In the genomic region with DNA sequence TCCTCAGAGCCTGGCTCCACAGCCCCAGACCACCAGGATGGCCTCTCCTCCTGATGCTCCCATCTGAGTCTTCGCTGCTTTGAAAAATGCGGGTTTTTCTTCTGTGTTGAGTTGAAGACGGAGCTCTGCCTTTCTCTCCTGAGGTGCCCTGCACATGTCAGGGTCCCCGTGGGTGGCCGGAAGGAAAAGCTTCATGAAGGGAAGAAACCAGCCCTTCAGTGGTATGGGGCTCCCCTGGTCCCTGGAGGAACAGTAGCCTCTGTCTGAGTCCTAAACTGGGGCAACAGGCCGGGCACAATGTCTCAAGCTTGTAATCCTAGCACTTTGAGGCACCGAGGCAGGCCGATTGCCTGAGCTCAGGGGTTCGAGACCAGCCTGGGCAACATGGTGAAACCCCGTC, we compare ENCODE assay signal across 21 cellular contexts. TPM values are rescaled to one million over a fixed set of nuclear protein-coding genes. Genes with fewer than 3 reads are reported as not detected.
DNase-seq lines count a peak whose midpoint lies in the region; ATAC-seq and TF ChIP-seq lines count a peak whose summit lies in the region.
"Had no signal": no experiment of that assay in that cellular context is flagged by ENCODE, and none has a peak within 500 bp of the region (broad histone marks: within the 10 kb centered on the region; RNA-seq: fewer than 3 reads in every experiment).

No MANE protein-coding gene starts in this region.

- intact Hi-C loops in natural killer cell (cut with micrococcal nuclease) (no loop called here), cardiac septum (cut with DNase I) (no loop called here)

- peak overlapping the region; percentile 96; the same call in 1 of the 2 replicates for H3K9ac ChIP-seq in OCI-LY3 (ENCODE audit: low read length)
- H3K9ac ChIP-seq: parathyroid adenoma had no signal

- H3K27ac ChIP-seq in OCI-LY3 (ENCODE audit: low read length) = peak overlapping the region; percentile 100
- H3K27ac ChIP-seq: gastroesophageal sphincter, parathyroid adenoma, testis had no signal

- peak overlapping the region; percentile 90 for H3K4me3 Mint-ChIP-seq in natural killer cell treated with Interleukin-12 subunit alpha and Interleukin-12 subunit beta and Interleukin-15 and Interleukin-18, amount 100 ng/mL, for 72 hours
- no peak overlapping the region for H3K4me3 Mint-ChIP-seq in natural killer cell
- peak overlapping the region; percentile 71 for H3K4me3 Mint-ChIP-seq in activated naive CD8-positive, alpha-beta T cell treated with anti-CD3 and anti-CD28 coated beads, Interleukin-2, amount 50 U/mL, for 24 hours
- no peak overlapping the region for H3K4me3 Mint-ChIP-seq in stimulated activated naive B cell treated with anti-CD40 and anti-IgM and Interleukin-4, amounts not matched to agents 10 μg/mL and 1 μg/mL and 100 μg/mL, for 72 hours
- H3K4me3 Mint-ChIP-seq: brain had no signal

- no peaks in the 10 kb centered on the region for H3K36me3 ChIP-seq in OCI-LY3 (replicated peaks; ENCODE audit: low read depth, low read length)
- H3K36me3 ChIP-seq: gastroesophageal sphincter had no signal

- ATAC-seq in natural killer cell treated with Interleukin-12 subunit alpha and Interleukin-12 subunit beta and Interleukin-15 and Interleukin-18, amount 100 ng/mL, for 72 hours = no peak
- ATAC-seq in natural killer cell (no peak), GM21737 (IDR thresholded peaks at IDR 0.05; ENCODE audit: unreplicated experiment) (no peak)
- ATAC-seq in activated naive CD8-positive, alpha-beta T cell treated with anti-CD3 and anti-CD28 coated beads, Interleukin-2, amount 50 U/mL, for 24 hours = no peak
- ATAC-seq in stimulated activated naive B cell treated with anti-CD40 and anti-IgM and Interleukin-4, amounts not matched to agents 10 μg/mL and 1 μg/mL and 100 μg/mL, for 72 hours (replicated peaks) = no peak
- ATAC-seq: gastroesophageal sphincter, left colon had no signal

- DNase-seq in natural killer cell treated with Interleukin-12 subunit alpha and Interleukin-12 subunit beta and Interleukin-15 and Interleukin-18, amount 100 ng/mL, for 72 hours (ENCODE audit: low spot score) = no peak
- DNase-seq in natural killer cell (no peak), SKM-1 treated with dmso at 0.1 percent for 144 hours (lab: John Stamatoyannopoulos, UW; ENCODE audit: unreplicated experiment) (no peak), cardiac septum (ENCODE audit: low spot score) (no peak)
- no peak for DNase-seq in activated naive CD8-positive, alpha-beta T cell treated with anti-CD3 and anti-CD28 coated beads, Interleukin-2, amount 50 U/mL, for 24 hours
- DNase-seq in stimulated activated naive B cell treated with anti-CD40 and anti-IgM and Interleukin-4, amounts not matched to agents 10 μg/mL and 1 μg/mL and 100 μg/mL, for 72 hours = no peak
- DNase-seq: activated effector memory CD4-positive, alpha-beta T cell treated with Interleukin-2 at 50 U/mL for 16 hours; Calu3; erythroblast; KG1; left colon; NCI-H1092; NCI-H2081; NCI-H510A; stimulated activated CD4-positive, alpha-beta T cell treated with anti-CD3 and anti-CD28 coated beads, Interleukin-2, amount 100 ng/mL, for 48 hours; testis had no signal

- peaks cover 57 to 68% of the 10 kb centered on the region in 2 donors for H3K4me1 Mint-ChIP-seq in natural killer cell treated with Interleukin-12 subunit alpha and Interleukin-12 subunit beta and Interleukin-15 and Interleukin-18, amount 100 ng/mL, for 72 hours (ENCODE audit: low read depth in 2 of 2)
- peaks cover 49 to 64% of the 10 kb centered on the region in 2 donors for H3K4me1 Mint-ChIP-seq in natural killer cell
- peaks cover 91% of the 10 kb centered on the region for H3K4me1 Mint-ChIP-seq in activated naive CD8-positive, alpha-beta T cell treated with anti-CD3 and anti-CD28 coated beads, Interleukin-2, amount 50 U/mL, for 24 hours
- peaks cover 41 to 66% of the 10 kb centered on the region in 2 donors for H3K4me1 Mint-ChIP-seq in stimulated activated naive B cell treated with anti-CD40 and anti-IgM and Interleukin-4, amounts not matched to agents 10 μg/mL and 1 μg/mL and 100 μg/mL, for 72 hours
- H3K4me1 Mint-ChIP-seq: brain had no signal

- peaks cover 13% of the 10 kb centered on the region; the same call in 1 of the 2 replicates for H3K79me2 ChIP-seq in OCI-LY3 (ENCODE audit: low read length)
- H3K79me2 ChIP-seq: parathyroid adenoma had no signal

- H3K27me3 ChIP-seq in OCI-LY3 (ENCODE audit: low read depth, low read length) = no peaks in the 10 kb centered on the region
- H3K27me3 ChIP-seq: gastroesophageal sphincter, testis had no signal

- TF ChIP-seq CTCF in natural killer cell (IDR thresholded peaks at IDR 0.05) (no peak), OCI-LY3 (IDR thresholded peaks at IDR 0.05; ENCODE audit: low read depth, low read length) (no peak)

- H3K4me1 ChIP-seq in OCI-LY3 (ENCODE audit: low read length) = peaks cover 63% of the 10 kb centered on the region
- H3K4me1 ChIP-seq: parathyroid adenoma had no signal

- 0 out of 2 replicates have a peak overlapping the region, but pooled peaks have one; percentile 74 for H3K4me3 ChIP-seq in OCI-LY3 (ENCODE audit: low read length)
- H3K4me3 ChIP-seq: gastroesophageal sphincter, testis had no signal

- no peaks in the 10 kb centered on the region for H3K9me3 ChIP-seq in OCI-LY3 (ENCODE audit: insufficient read depth, low read length)
- H3K9me3 ChIP-seq: gastroesophageal sphincter, testis had no signal

- H2AFZ ChIP-seq in OCI-LY3 (ENCODE audit: low read depth, low read length) = no peak overlapping the region
- H2AFZ ChIP-seq: parathyroid adenoma had no signal

- no peaks in the 10 kb centered on the region for H3K27me3 Mint-ChIP-seq in natural killer cell treated with Interleukin-12 subunit alpha and Interleukin-12 subunit beta and Interleukin-15 and Interleukin-18, amount 100 ng/mL, for 72 hours
- no peaks in the 10 kb centered on the region for H3K27me3 Mint-ChIP-seq in natural killer cell (ENCODE audit: low read depth in 2 of 2)
- no peaks in the 10 kb centered on the region for H3K27me3 Mint-ChIP-seq in activated naive CD8-positive, alpha-beta T cell treated with anti-CD3 and anti-CD28 coated beads, Interleukin-2, amount 50 U/mL, for 24 hours
- no peaks in the 10 kb centered on the region for H3K27me3 Mint-ChIP-seq in stimulated activated naive B cell treated with anti-CD40 and anti-IgM and Interleukin-4, amounts not matched to agents 10 μg/mL and 1 μg/mL and 100 μg/mL, for 72 hours
- H3K27me3 Mint-ChIP-seq: brain had no signal

- H3K9me3 Mint-ChIP-seq in natural killer cell treated with Interleukin-12 subunit alpha and Interleukin-12 subunit beta and Interleukin-15 and Interleukin-18, amount 100 ng/mL, for 72 hours = no peaks in the 10 kb centered on the region
- no peaks in the 10 kb centered on the region for H3K9me3 Mint-ChIP-seq in natural killer cell
- H3K9me3 Mint-ChIP-seq in activated naive CD8-positive, alpha-beta T cell treated with anti-CD3 and anti-CD28 coated beads, Interleukin-2, amount 50 U/mL, for 24 hours = no peaks in the 10 kb centered on the region
- H3K9me3 Mint-ChIP-seq in stimulated activated naive B cell treated with anti-CD40 and anti-IgM and Interleukin-4, amounts not matched to agents 10 μg/mL and 1 μg/mL and 100 μg/mL, for 72 hours = no peaks in the 10 kb centered on the region

- peak overlapping the region; percentile 89 for H3K4me2 ChIP-seq in OCI-LY3 (ENCODE audit: low read length)

- H3K27ac Mint-ChIP-seq in natural killer cell treated with Interleukin-12 subunit alpha and Interleukin-12 subunit beta and Interleukin-15 and Interleukin-18, amount 100 ng/mL, for 72 hours = peak overlapping the region; percentile 96 to 99
- no peak overlapping the region for H3K27ac Mint-ChIP-seq in natural killer cell
- H3K27ac Mint-ChIP-seq in activated naive CD8-positive, alpha-beta T cell treated with anti-CD3 and anti-CD28 coated beads, Interleukin-2, amount 50 U/mL, for 24 hours = peak overlapping the region; percentile 94
- H3K27ac Mint-ChIP-seq in stimulated activated naive B cell treated with anti-CD40 and anti-IgM and Interleukin-4, amounts not matched to agents 10 μg/mL and 1 μg/mL and 100 μg/mL, for 72 hours = peak overlapping the region; percentile 22

- no peaks in the 10 kb centered on the region for H3K36me3 Mint-ChIP-seq in natural killer cell treated with Interleukin-12 subunit alpha and Interleukin-12 subunit beta and Interleukin-15 and Interleukin-18, amount 100 ng/mL, for 72 hours
- no peaks in the 10 kb centered on the region for H3K36me3 Mint-ChIP-seq in natural killer cell
- no peaks in the 10 kb centered on the region for H3K36me3 Mint-ChIP-seq in activated naive CD8-positive, alpha-beta T cell treated with anti-CD3 and anti-CD28 coated beads, Interleukin-2, amount 50 U/mL, for 24 hours (ENCODE audit: low read depth)
- H3K36me3 Mint-ChIP-seq in stimulated activated naive B cell treated with anti-CD40 and anti-IgM and Interleukin-4, amounts not matched to agents 10 μg/mL and 1 μg/mL and 100 μg/mL, for 72 hours = no peaks in the 10 kb centered on the region
- H3K36me3 Mint-ChIP-seq: brain had no signal

- H4K20me1 ChIP-seq in OCI-LY3 (ENCODE audit: insufficient read depth, low read length) = no peaks in the 10 kb centered on the region

RNA-seq across cellular contexts. Expression of gene CAB39, which starts 54.7 kb away (rescaled TPM):
- total RNA-seq in natural killer cell treated with Interleukin-12 subunit alpha and Interleukin-12 subunit beta and Interleukin-15 and Interleukin-18, amount 100 ng/mL, for 72 hours = 100 to 1,000 TPM; 139 to 146 TPM
- 10 to 100 TPM; 75.4 to 96.5 (median 90.5) TPM for total RNA-seq in natural killer cell
- total RNA-seq in cardiac septum = 75.1 TPM

Comparison
In these comparisons a context has a peak if more than half of its experiments do, and no peak if none do; other contexts are left out.
1. H3K27ac Mint-ChIP-seq: peak in natural killer cell treated with Interleukin-12 subunit alpha and Interleukin-12 subunit beta and Interleukin-15 and Interleukin-18, amount 100 ng/mL, for 72 hours (2 of 2), activated naive CD8-positive, alpha-beta T cell treated with anti-CD3 and anti-CD28 coated beads, Interleukin-2, amount 50 U/mL, for 24 hours (single experiment) and stimulated activated naive B cell treated with anti-CD40 and anti-IgM and Interleukin-4, amounts not matched to agents 10 μg/mL and 1 μg/mL and 100 μg/mL, for 72 hours (single experiment); none in natural killer cell (0 of 2).
2. H3K4me3 Mint-ChIP-seq: peak in natural killer cell treated with Interleukin-12 subunit alpha and Interleukin-12 subunit beta and Interleukin-15 and Interleukin-18, amount 100 ng/mL, for 72 hours (single experiment) and activated naive CD8-positive, alpha-beta T cell treated with anti-CD3 and anti-CD28 coated beads, Interleukin-2, amount 50 U/mL, for 24 hours (single experiment); none in natural killer cell (single experiment) and stimulated activated naive B cell treated with anti-CD40 and anti-IgM and Interleukin-4, amounts not matched to agents 10 μg/mL and 1 μg/mL and 100 μg/mL, for 72 hours (0 of 2).